ENCODE assay signal across 12 cellular contexts in the genomic region with DNA sequence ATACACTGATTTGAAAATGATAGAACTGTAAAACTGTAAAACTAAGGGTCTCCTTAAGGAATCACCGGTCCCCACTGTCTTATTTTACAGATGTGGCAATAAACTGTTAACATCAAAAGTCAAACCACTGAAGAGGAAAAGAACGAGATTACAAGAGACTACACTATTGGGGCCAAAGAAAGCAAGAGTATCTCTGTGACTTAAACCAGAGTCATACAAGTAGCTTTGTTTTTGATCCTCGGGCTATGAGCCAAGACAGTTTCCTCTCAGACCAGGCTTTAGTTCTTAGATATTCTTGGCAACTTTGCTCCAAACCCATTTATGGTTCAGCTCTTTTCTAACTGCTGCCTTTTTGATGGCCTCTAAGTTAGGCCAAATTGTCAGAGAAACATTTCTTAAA.
DNase-seq lines count a peak whose midpoint lies in the region; TF ChIP-seq lines count a peak whose summit lies in the region.
"Had no signal": no experiment of that assay in that cellular context is flagged by ENCODE, and none has a peak within 500 bp of the region (broad histone marks: within the 10 kb centered on the region; RNA-seq: fewer than 3 reads in every experiment).

No MANE protein-coding gene starts in this region.

- peak overlapping the region in 8 of 11 experiments; percentile 11 to 57 (median 45); a peak in 14 of 22 replicates for H3K27ac ChIP-seq in BLaER1 treated with 17β-estradiol and CSF1 and Interleukin-3, amounts not matched to agents 10 nM and 100 nM

- TF ChIP-seq CTCF in neural crest cell (conservative IDR thresholded peaks at IDR 0.05) = no peak

- peak overlapping the region; percentile 41 to 82 (median 78); a peak in 21 of 22 replicates for H3K4me2 ChIP-seq in BLaER1 treated with 17β-estradiol and CSF1 and Interleukin-3, amounts not matched to agents 10 nM and 100 nM

- no peak overlapping the region for H3K4me3 ChIP-seq in BLaER1 treated with 17β-estradiol and CSF1 and Interleukin-3, amounts not matched to agents 10 nM and 100 nM
- H3K4me3 ChIP-seq in MG63 = no peak overlapping the region

- no peaks in the 10 kb centered on the region for H3K27me3 ChIP-seq in BLaER1 treated with 17β-estradiol and CSF1 and Interleukin-3, amounts not matched to agents 10 nM and 100 nM
- no peaks in the 10 kb centered on the region for H3K27me3 ChIP-seq in MG63

- no peaks in the 10 kb centered on the region for H3K9me3 ChIP-seq in BLaER1 treated with 17β-estradiol and CSF1 and Interleukin-3, amounts not matched to agents 10 nM and 100 nM (replicated peaks in 1 of 11)
- no peaks in the 10 kb centered on the region for H3K9me3 ChIP-seq in MG63

- peak overlapping the region; percentile 57 for H3K27ac Mint-ChIP-seq in neural crest cell (ENCODE audit: unreplicated experiment)
- H3K27ac Mint-ChIP-seq: H9; T-helper 1 cell treated with Interleukin-12 subunit alpha and Interleukin-12 subunit beta and Interleukin-4 antibody, amounts not matched to agents 30 μg/mL and 1 μg/mL, for 36 hours had no signal

- H3K4me1 ChIP-seq in BLaER1 treated with 17β-estradiol and CSF1 and Interleukin-3, amounts not matched to agents 10 nM and 100 nM = peaks cover 44 to 71% (median 61%) of the 10 kb centered on the region in 10 experiments

- no peak overlapping the region for H3K4me3 Mint-ChIP-seq in neural crest cell
- H3K4me3 Mint-ChIP-seq: H9; T-helper 1 cell treated with Interleukin-12 subunit alpha and Interleukin-12 subunit beta and Interleukin-4 antibody, amounts not matched to agents 30 μg/mL and 1 μg/mL, for 36 hours had no signal

- H4K20me1 ChIP-seq in BLaER1 treated with 17β-estradiol and CSF1 and Interleukin-3, amounts not matched to agents 10 nM and 100 nM = peaks cover 0 to 54% (median 0%) of the 10 kb centered on the region in 11 experiments; a peak in 6 of 22 replicates

- H3K27me3 Mint-ChIP-seq in neural crest cell (ENCODE audit: low read depth) = no peaks in the 10 kb centered on the region

- no peaks in the 10 kb centered on the region for H3K36me3 ChIP-seq in BLaER1 treated with 17β-estradiol and CSF1 and Interleukin-3, amounts not matched to agents 10 nM and 100 nM
- no peaks in the 10 kb centered on the region for H3K36me3 ChIP-seq in MG63

- peak overlapping the region in 5 of 11 experiments; percentile 16 to 55 (median 47); a peak in 9 of 22 replicates for H3K9ac ChIP-seq in BLaER1 treated with 17β-estradiol and CSF1 and Interleukin-3, amounts not matched to agents 10 nM and 100 nM

- no peaks in the 10 kb centered on the region for H3K36me3 Mint-ChIP-seq in neural crest cell (ENCODE audit: low read depth)

- H3K4me1 Mint-ChIP-seq in neural crest cell = peaks cover 5% of the 10 kb centered on the region

- peak; percentile 50 for DNase-seq in MG63
- peak; percentile 89 for DNase-seq in fibroblast of gingiva (ENCODE audit: low read depth)
- no peak for DNase-seq in neural crest cell (ENCODE audit: low read depth, low spot score)
- no peak for DNase-seq in stimulated activated CD4-positive, alpha-beta T cell treated with anti-CD3 and anti-CD28 coated beads, Interleukin-4, amount 100 ng/mL, for 24 hours
- DNase-seq in iPS-NIHi7 (ENCODE audit: extremely low spot score) = no peak
- DNase-seq in T-helper 9 cell = no peak
- no peak for DNase-seq in DMS153 treated with DMSO at 0.1 percent for 48 hours (lab: John Stamatoyannopoulos, UW; ENCODE audit: unreplicated experiment)
- DNase-seq: anterior cingulate cortex, H9, NCI-H1048 had no signal

- H3K9me3 Mint-ChIP-seq in neural crest cell = no peaks in the 10 kb centered on the region
- H3K9me3 Mint-ChIP-seq: H9; T-helper 1 cell treated with Interleukin-12 subunit alpha and Interleukin-12 subunit beta and Interleukin-4 antibody, amounts not matched to agents 30 μg/mL and 1 μg/mL, for 36 hours had no signal

Comparison
In these comparisons a context has a peak if more than half of its experiments do, and no peak if none do; other contexts are left out.
1. DNase-seq: peak in MG63 (single experiment) and fibroblast of gingiva (single experiment); none in neural crest cell (single experiment), stimulated activated CD4-positive, alpha-beta T cell treated with anti-CD3 and anti-CD28 coated beads, Interleukin-4, amount 100 ng/mL, for 24 hours (single experiment), iPS-NIHi7 (single experiment), T-helper 9 cell (single experiment) and DMS153 treated with DMSO at 0.1 percent for 48 hours (single experiment).